1 cellular context compared by ENCODE assay signal in the genomic region with DNA sequence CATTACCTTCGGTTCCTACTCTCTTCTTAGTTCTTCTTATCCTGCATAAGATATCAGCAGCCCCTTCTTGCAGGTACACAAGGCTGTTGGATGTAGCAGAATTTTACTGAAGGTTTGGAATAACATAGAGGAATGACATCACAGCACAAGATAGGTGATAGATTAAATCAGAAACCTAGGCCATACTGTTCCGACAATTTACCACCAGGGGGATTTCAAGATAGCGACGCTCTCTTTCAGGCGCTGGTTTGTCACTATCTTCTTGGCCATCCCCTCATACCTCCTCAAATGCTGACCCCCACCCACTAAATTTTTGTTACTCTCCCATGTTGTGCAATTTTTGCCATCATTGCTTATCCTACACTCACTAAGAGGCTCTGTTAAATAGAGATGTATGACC.
TF ChIP-seq lines count a peak whose summit lies in the region.

No MANE protein-coding gene starts in this region.

TF ChIP-seq in K562, 482 proteins besides CTCF, POLR2A, EP300 and RAD21:
- TF ChIP-seq DIDO1 (tag; IDR thresholded peaks at IDR 0.05; ENCODE audit: low read depth) (no peak), ATF1 (CRISPR knock-in tag; IDR thresholded peaks at IDR 0.05) (no peak), ATF1 (tag; IDR thresholded peaks at IDR 0.05) (0 out of 2 replicates have a peak, but pooled peaks have one; percentile 22)
